Comparison of ENCODE assay signal across 22 cellular contexts in genomic region chr1:30892251-30892650, GRCh38.
"Had no signal": no experiment of that assay in that cellular context is flagged by ENCODE, and none has a peak within 500 bp of the region (broad histone marks: within the 10 kb centered on the region; RNA-seq: fewer than 3 reads in every experiment).

No MANE protein-coding gene starts in this region.

- H3K4me3 Mint-ChIP-seq: activated CD4-positive, alpha-beta memory T cell treated with anti-CD3 and anti-CD28 coated beads for 36 hours; activated naive CD4-positive, alpha-beta T cell treated with anti-CD3 and anti-CD28 coated beads for 36 hours; activated naive CD8-positive, alpha-beta T cell treated with anti-CD3 and anti-CD28 coated beads, Interleukin-2, amount 10 ng/mL, durations not matched to agents 7 days and 5 days; activated T-cell treated with anti-CD3 and anti-CD28 coated beads, Interleukin-2, amount 50 U/mL, for 72 hours; natural killer cell treated with Interleukin-12 subunit alpha and Interleukin-12 subunit beta and Interleukin-15 and Interleukin-18, amount 100 ng/mL, for 72 hours had no signal

- H3K36me3 ChIP-seq: brain microvascular endothelial cell, spleen, thoracic aorta, upper lobe of right lung had no signal

- H3K36me3 Mint-ChIP-seq: activated CD4-positive, alpha-beta memory T cell treated with anti-CD3 and anti-CD28 coated beads for 36 hours; activated naive CD8-positive, alpha-beta T cell treated with anti-CD3 and anti-CD28 coated beads, Interleukin-2, amount 10 ng/mL, durations not matched to agents 7 days and 5 days; natural killer cell treated with Interleukin-12 subunit alpha and Interleukin-12 subunit beta and Interleukin-15 and Interleukin-18, amount 100 ng/mL, for 72 hours had no signal

- H3K27me3 ChIP-seq: brain microvascular endothelial cell, spleen, upper lobe of right lung had no signal

- H3K4me3 ChIP-seq: spleen, thoracic aorta, upper lobe of right lung had no signal

- H3K9me3 Mint-ChIP-seq: activated CD4-positive, alpha-beta memory T cell treated with anti-CD3 and anti-CD28 coated beads for 36 hours; activated naive CD4-positive, alpha-beta T cell treated with anti-CD3 and anti-CD28 coated beads for 36 hours; activated naive CD8-positive, alpha-beta T cell treated with anti-CD3 and anti-CD28 coated beads, Interleukin-2, amount 10 ng/mL, durations not matched to agents 7 days and 5 days had no signal

- H3K27ac Mint-ChIP-seq: activated CD4-positive, alpha-beta memory T cell treated with anti-CD3 and anti-CD28 coated beads for 36 hours; activated naive CD4-positive, alpha-beta T cell treated with anti-CD3 and anti-CD28 coated beads for 36 hours; activated naive CD8-positive, alpha-beta T cell treated with anti-CD3 and anti-CD28 coated beads, Interleukin-2, amount 10 ng/mL, durations not matched to agents 7 days and 5 days; activated T-cell treated with anti-CD3 and anti-CD28 coated beads, Interleukin-2, amount 50 U/mL, for 72 hours; natural killer cell treated with Interleukin-12 subunit alpha and Interleukin-12 subunit beta and Interleukin-15 and Interleukin-18, amount 100 ng/mL, for 72 hours had no signal

- H3K9me3 ChIP-seq: spleen, thoracic aorta, upper lobe of right lung had no signal

- H3K4me1 Mint-ChIP-seq: activated naive CD8-positive, alpha-beta T cell treated with anti-CD3 and anti-CD28 coated beads, Interleukin-2, amount 10 ng/mL, durations not matched to agents 7 days and 5 days had no signal

- ATAC-seq: activated T-cell treated with anti-CD3 and anti-CD28 coated beads, Interleukin-2, amount 50 U/mL, for 72 hours; left ventricle myocardium superior; natural killer cell treated with Interleukin-12 subunit alpha and Interleukin-12 subunit beta and Interleukin-15 and Interleukin-18, amount 100 ng/mL, for 72 hours had no signal

- DNase-seq: activated CD4-positive, alpha-beta memory T cell treated with anti-CD3 and anti-CD28 coated beads for 36 hours; activated CD4-positive, alpha-beta T cell treated with anti-CD3 and anti-CD28 coated beads for 48 hours; activated effector memory CD4-positive, alpha-beta T cell treated with Interleukin-2 at 50 U/mL for 16 hours; activated naive CD4-positive, alpha-beta T cell treated with anti-CD3 and anti-CD28 coated beads for 36 hours; activated naive CD8-positive, alpha-beta T cell treated with anti-CD3 and anti-CD28 coated beads, Interleukin-2, amount 10 ng/mL, durations not matched to agents 7 days and 5 days; activated T-cell treated with anti-CD3 and anti-CD28 coated beads, Interleukin-2, amount 50 U/mL, for 72 hours; amygdala; brain microvascular endothelial cell; caudate nucleus; dermis blood vessel endothelial cell; effector memory CD4-positive, alpha-beta T cell; head of caudate nucleus; left ventricle myocardium superior; midbrain; nucleus accumbens; retina; spleen; stimulated activated CD4-positive, alpha-beta T cell treated with anti-CD3 and anti-CD28 coated beads, Interleukin-4, amount 100 ng/mL, for 1 hour; stimulated activated naive CD4-positive, alpha-beta T cell; upper lobe of right lung had no signal

- H3K27ac ChIP-seq: brain microvascular endothelial cell, upper lobe of right lung had no signal
